Comparison of ENCODE assay signal across 1 cellular context in genomic region chr14:97432586-97432985, GRCh38.
TF ChIP-seq lines count a peak whose summit lies in the region.

No MANE protein-coding gene starts in this region.

TF ChIP-seq in GM12878, 131 proteins besides CTCF, POLR2A, EP300 and RAD21:
- 0 out of 2 replicates have a peak, but pooled peaks have one; percentile 32 for TF ChIP-seq CHD2 (IDR thresholded peaks at IDR 0.05; ENCODE audit: borderline replicate concordance, low read depth, low read length)
- 0 out of 2 replicates have a peak, but pooled peaks have one; percentile 30 for TF ChIP-seq IKZF1 (conservative IDR thresholded peaks at IDR 0.05)
- TF ChIP-seq, protein P1, sequence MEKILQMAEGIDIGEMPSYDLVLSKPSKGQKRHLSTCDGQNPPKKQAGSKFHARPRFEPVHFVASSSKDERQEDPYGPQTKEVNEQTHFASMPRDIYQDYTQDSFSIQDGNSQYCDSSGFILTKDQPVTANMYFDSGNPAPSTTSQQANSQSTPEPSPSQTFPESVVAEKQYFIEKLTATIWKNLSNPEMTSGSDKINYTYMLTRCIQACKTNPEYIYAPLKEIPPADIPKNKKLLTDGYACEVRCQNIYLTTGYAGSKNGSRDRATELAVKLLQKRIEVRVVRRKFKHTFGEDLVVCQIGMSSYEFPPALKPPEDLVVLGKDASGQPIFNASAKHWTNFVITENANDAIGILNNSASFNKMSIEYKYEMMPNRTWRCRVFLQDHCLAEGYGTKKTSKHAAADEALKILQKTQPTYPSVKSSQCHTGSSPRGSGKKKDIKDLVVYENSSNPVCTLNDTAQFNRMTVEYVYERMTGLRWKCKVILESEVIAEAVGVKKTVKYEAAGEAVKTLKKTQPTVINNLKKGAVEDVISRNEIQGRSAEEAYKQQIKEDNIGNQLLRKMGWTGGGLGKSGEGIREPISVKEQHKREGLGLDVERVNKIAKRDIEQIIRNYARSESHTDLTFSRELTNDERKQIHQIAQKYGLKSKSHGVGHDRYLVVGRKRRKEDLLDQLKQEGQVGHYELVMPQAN (conservative IDR thresholded peaks at IDR 0.05) = no peak
- TF ChIP-seq TAF1 (IDR thresholded peaks at IDR 0.05; ENCODE audit: borderline replicate concordance, low read depth, low read length) = no peak
- TF ChIP-seq, protein P2, sequence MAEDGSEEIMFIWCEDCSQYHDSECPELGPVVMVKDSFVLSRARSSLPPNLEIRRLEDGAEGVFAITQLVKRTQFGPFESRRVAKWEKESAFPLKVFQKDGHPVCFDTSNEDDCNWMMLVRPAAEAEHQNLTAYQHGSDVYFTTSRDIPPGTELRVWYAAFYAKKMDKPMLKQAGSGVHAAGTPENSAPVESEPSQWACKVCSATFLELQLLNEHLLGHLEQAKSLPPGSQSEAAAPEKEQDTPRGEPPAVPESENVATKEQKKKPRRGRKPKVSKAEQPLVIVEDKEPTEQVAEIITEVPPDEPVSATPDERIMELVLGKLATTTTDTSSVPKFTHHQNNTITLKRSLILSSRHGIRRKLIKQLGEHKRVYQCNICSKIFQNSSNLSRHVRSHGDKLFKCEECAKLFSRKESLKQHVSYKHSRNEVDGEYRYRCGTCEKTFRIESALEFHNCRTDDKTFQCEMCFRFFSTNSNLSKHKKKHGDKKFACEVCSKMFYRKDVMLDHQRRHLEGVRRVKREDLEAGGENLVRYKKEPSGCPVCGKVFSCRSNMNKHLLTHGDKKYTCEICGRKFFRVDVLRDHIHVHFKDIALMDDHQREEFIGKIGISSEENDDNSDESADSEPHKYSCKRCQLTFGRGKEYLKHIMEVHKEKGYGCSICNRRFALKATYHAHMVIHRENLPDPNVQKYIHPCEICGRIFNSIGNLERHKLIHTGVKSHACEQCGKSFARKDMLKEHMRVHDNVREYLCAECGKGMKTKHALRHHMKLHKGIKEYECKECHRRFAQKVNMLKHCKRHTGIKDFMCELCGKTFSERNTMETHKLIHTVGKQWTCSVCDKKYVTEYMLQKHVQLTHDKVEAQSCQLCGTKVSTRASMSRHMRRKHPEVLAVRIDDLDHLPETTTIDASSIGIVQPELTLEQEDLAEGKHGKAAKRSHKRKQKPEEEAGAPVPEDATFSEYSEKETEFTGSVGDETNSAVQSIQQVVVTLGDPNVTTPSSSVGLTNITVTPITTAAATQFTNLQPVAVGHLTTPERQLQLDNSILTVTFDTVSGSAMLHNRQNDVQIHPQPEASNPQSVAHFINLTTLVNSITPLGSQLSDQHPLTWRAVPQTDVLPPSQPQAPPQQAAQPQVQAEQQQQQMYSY (CRISPR knock-in tag; IDR thresholded peaks at IDR 0.05) = no peak
- TF ChIP-seq YBX1 (IDR thresholded peaks at IDR 0.05) = no peak
- peak; percentile 54 for TF ChIP-seq MTA2 (IDR thresholded peaks at IDR 0.05; ENCODE audit: low read depth)
- peak; percentile 78 for TF ChIP-seq MEF2B (IDR thresholded peaks at IDR 0.05; ENCODE audit: partially characterized antibody, poor library complexity, severe bottlenecking)
- TF ChIP-seq BHLHE40 (IDR thresholded peaks at IDR 0.05; ENCODE audit: borderline replicate concordance in 1 of 2, low read depth in 2 of 2, low read length in 1 of 2) = peak; percentile 51 to 64; a peak in 2 of 4 replicates
- TF ChIP-seq SP1 (IDR thresholded peaks at IDR 0.05; ENCODE audit: low read depth, low read length) = no peak
- TF ChIP-seq SMC3 (IDR thresholded peaks at IDR 0.05; ENCODE audit: borderline replicate concordance, low read length) = no peak
- no peak for TF ChIP-seq ASH2L (IDR thresholded peaks at IDR 0.05; ENCODE audit: borderline replicate concordance, low read depth)
- peak; percentile 18; the same call in 1 of the 2 replicates for TF ChIP-seq RUNX3 (IDR thresholded peaks at IDR 0.05; ENCODE audit: low read length)
- TF ChIP-seq IKZF2 (IDR thresholded peaks at IDR 0.05) = peak in 1 of 2 experiments; percentile 38; a peak in 2 of 4 replicates
- TF ChIP-seq PBX3 (IDR thresholded peaks at IDR 0.05; ENCODE audit: insufficient replicate concordance, low read depth, low read length) = peak; percentile 84
- no peak for TF ChIP-seq ZNF207 (IDR thresholded peaks at IDR 0.05; ENCODE audit: borderline replicate concordance)
- TF ChIP-seq PKNOX1 (IDR thresholded peaks at IDR 0.05) = peak; percentile 96
- peak; percentile 52; the same call in 1 of the 2 replicates for TF ChIP-seq ATF7 (IDR thresholded peaks at IDR 0.05; ENCODE audit: low read depth)
- no peak for TF ChIP-seq CHD4 (IDR thresholded peaks at IDR 0.05)
- no peak for TF ChIP-seq NRF1 (conservative IDR thresholded peaks at IDR 0.05; ENCODE audit: low read depth, low read length)
- TF ChIP-seq PAX8 (IDR thresholded peaks at IDR 0.05) = no peak
